20 cellular contexts compared by ENCODE assay signal in genomic region chr6:136158971-136159370, GRCh38.
DNase-seq lines count a peak whose midpoint lies in the region; ATAC-seq and TF ChIP-seq lines count a peak whose summit lies in the region.
"Had no signal": no experiment of that assay in that cellular context is flagged by ENCODE, and none has a peak within 500 bp of the region (broad histone marks: within the 10 kb centered on the region; RNA-seq: fewer than 3 reads in every experiment).

No MANE protein-coding gene starts in this region.

- peak overlapping the region; percentile 70 for H3K27ac ChIP-seq in left ventricle myocardium inferior (replicated peaks)
- H3K27ac ChIP-seq: A549, HL-60, SJCRH30 had no signal

- H3K27ac Mint-ChIP-seq in effector memory CD8-positive, alpha-beta T cell, result no peak overlapping the region
- H3K27ac Mint-ChIP-seq: CD4-positive, CD25-positive, alpha-beta regulatory T cell had no signal

- no peak overlapping the region for H3K4me3 Mint-ChIP-seq in effector memory CD8-positive, alpha-beta T cell
- H3K4me3 Mint-ChIP-seq: CD4-positive, CD25-positive, alpha-beta regulatory T cell had no signal

- H3K36me3 Mint-ChIP-seq in effector memory CD8-positive, alpha-beta T cell (ENCODE audit: insufficient read depth), result no peaks in the 10 kb centered on the region
- H3K36me3 Mint-ChIP-seq: CD4-positive, CD25-positive, alpha-beta regulatory T cell had no signal

- intact Hi-C loops in left ventricle myocardium inferior (cut with micrococcal nuclease) (no loop called here), cardiac septum (cut with DNase I) (no loop called here)

- peaks cover 50% of the 10 kb centered on the region for H3K4me1 ChIP-seq in left ventricle myocardium inferior
- H3K4me1 ChIP-seq: A549, BE2C, Peyer's patch, SJCRH30 had no signal

- H3K36me3 ChIP-seq in left ventricle myocardium inferior, result peaks cover 54% of the 10 kb centered on the region
- H3K36me3 ChIP-seq: BE2C, MG63, Peyer's patch, SJCRH30 had no signal

- no peaks in the 10 kb centered on the region for H3K4me1 Mint-ChIP-seq in effector memory CD8-positive, alpha-beta T cell (ENCODE audit: low read depth in 2 of 2)
- H3K4me1 Mint-ChIP-seq: CD4-positive, CD25-positive, alpha-beta regulatory T cell had no signal

- H3K9me3 Mint-ChIP-seq in effector memory CD8-positive, alpha-beta T cell, result no peaks in the 10 kb centered on the region

- ATAC-seq in HG02798 (IDR thresholded peaks at IDR 0.05; ENCODE audit: poor library complexity, unreplicated experiment) (no peak), GM21737 (IDR thresholded peaks at IDR 0.05; ENCODE audit: unreplicated experiment) (no peak)
- no peak for ATAC-seq in effector memory CD8-positive, alpha-beta T cell (replicated peaks)
- ATAC-seq: A549, HepG2, K562 had no signal

- no peak overlapping the region for H3K4me3 ChIP-seq in left ventricle myocardium inferior
- H3K4me3 ChIP-seq in fibroblast of villous mesenchyme (ENCODE audit: low read depth, low read length), result no peak overlapping the region
- H3K4me3 ChIP-seq: A549, K562, MG63, Peyer's patch, SJCRH30 had no signal

- no peaks in the 10 kb centered on the region for H3K9me3 ChIP-seq in left ventricle myocardium inferior (replicated peaks)
- H3K9me3 ChIP-seq: A549, BE2C, MG63, Peyer's patch, SJCRH30 had no signal

- H3K27me3 Mint-ChIP-seq in effector memory CD8-positive, alpha-beta T cell, result peaks cover 16 to 19% of the 10 kb centered on the region in 2 donors

- TF ChIP-seq CTCF in left ventricle myocardium inferior (IDR thresholded peaks at IDR 0.05; ENCODE audit: borderline replicate concordance) (no peak), fibroblast of villous mesenchyme (IDR thresholded peaks at IDR 0.05; ENCODE audit: insufficient read depth, low read depth, low read length) (no peak)

- no peaks in the 10 kb centered on the region for H3K27me3 ChIP-seq in left ventricle myocardium inferior (ENCODE audit: low read depth)
- H3K27me3 ChIP-seq: BE2C, MG63, Peyer's patch, SJCRH30 had no signal

- no peak for DNase-seq in left ventricle myocardium inferior
- no peak for DNase-seq in cardiac septum (ENCODE audit: low spot score)
- peak; percentile 70 for DNase-seq in NCI-H748 (lab: John Stamatoyannopoulos, UW; ENCODE audit: unreplicated experiment)
- peak; percentile 53 for DNase-seq in fibroblast of villous mesenchyme (ENCODE audit: low read depth)
- no peak for DNase-seq in effector memory CD8-positive, alpha-beta T cell
- DNase-seq: BE2C; CD4-positive, CD25-positive, alpha-beta regulatory T cell; H7; NCI-H2107; NCI-H2227 treated with DMSO at 0.1 percent for 48 hours; NCI-H510A; Peyer's patch; SJCRH30 had no signal

Comparison
In these comparisons a context has a peak if more than half of its experiments do, and no peak if none do; other contexts are left out.
1. DNase-seq: peak in NCI-H748 (single experiment) and fibroblast of villous mesenchyme (single experiment); none in left ventricle myocardium inferior (single experiment), cardiac septum (single experiment) and effector memory CD8-positive, alpha-beta T cell (0 of 3).